Comparison of ENCODE assay signal across 1 cellular context in genomic region chr9:130212543-130213297, GRCh38.
TF ChIP-seq lines count a peak whose summit lies in the region.

No MANE protein-coding gene starts in this region.

TF ChIP-seq in H1, 55 proteins besides CTCF, POLR2A, EP300 and RAD21:
- TF ChIP-seq KDM4A (IDR thresholded peaks at IDR 0.05; ENCODE audit: low read depth, low read length, severe bottlenecking) (no peak), RBBP5 (IDR thresholded peaks at IDR 0.05; ENCODE audit: borderline replicate concordance, low read depth, low read length) (no peak), CEBPB (IDR thresholded peaks at IDR 0.05; ENCODE audit: low read depth, low read length) (peak; percentile 34; the same call in 1 of the 2 replicates), EGR1 (IDR thresholded peaks at IDR 0.05; ENCODE audit: borderline replicate concordance, low read depth, low read length) (no peak), KDM1A (IDR thresholded peaks at IDR 0.05; ENCODE audit: borderline replicate concordance, low read length) (no peak), FOSL1 (IDR thresholded peaks at IDR 0.05; ENCODE audit: insufficient read depth, low read depth, low read length) (no peak), RFX5 (IDR thresholded peaks at IDR 0.05; ENCODE audit: borderline replicate concordance, low read depth, low read length) (no peak), POU5F1 (IDR thresholded peaks at IDR 0.05; ENCODE audit: low read depth, low read length) (no peak)
